1 cellular context compared by ENCODE assay signal in the genomic region with DNA sequence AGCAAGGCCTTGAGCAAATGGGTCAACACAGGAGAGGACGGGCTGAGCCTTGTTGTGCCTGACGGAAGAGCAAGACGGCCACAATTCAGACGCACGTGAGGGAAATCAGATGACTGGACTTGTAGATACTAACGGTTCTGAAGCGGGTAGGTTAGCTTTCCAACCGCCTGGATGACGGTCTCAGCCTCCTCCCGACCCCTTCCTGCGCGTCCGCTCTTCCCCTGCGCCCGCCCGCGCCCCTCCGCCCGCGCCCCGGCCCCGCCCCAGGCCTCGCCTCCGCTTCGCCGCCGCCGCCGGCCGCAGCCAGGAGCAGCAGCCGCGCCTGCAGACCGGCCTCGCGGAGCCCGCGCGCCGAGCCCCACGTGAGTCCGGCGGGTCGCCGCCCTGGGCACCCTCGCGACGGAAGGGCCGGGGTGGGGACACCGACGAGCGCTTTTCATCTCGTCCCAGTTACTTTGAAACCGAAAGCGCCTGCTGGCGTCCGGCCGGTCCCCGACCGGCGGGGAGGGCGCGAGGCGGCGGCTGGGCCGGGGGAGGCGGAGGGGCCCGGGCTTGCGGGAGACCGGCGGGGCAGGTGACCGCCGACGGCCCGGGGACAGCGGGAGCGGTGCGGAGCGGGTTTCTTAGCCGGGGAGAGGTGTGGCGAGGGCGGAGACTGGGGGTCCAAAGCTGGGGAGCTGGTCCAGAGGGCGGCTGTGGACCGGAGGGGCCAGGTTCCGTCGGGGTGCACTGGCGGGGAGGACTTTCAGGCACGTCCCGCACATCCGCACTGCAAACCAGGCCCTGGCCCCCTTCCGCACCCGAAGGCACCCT.
TF ChIP-seq lines count a peak whose summit lies in the region.

A gene with protein sequence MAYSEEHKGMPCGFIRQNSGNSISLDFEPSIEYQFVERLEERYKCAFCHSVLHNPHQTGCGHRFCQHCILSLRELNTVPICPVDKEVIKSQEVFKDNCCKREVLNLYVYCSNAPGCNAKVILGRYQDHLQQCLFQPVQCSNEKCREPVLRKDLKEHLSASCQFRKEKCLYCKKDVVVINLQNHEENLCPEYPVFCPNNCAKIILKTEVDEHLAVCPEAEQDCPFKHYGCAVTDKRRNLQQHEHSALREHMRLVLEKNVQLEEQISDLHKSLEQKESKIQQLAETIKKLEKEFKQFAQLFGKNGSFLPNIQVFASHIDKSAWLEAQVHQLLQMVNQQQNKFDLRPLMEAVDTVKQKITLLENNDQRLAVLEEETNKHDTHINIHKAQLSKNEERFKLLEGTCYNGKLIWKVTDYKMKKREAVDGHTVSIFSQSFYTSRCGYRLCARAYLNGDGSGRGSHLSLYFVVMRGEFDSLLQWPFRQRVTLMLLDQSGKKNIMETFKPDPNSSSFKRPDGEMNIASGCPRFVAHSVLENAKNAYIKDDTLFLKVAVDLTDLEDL (plus strand): TSS at position 306 of the 813 bp plus-strand sequence. CDS start 26,407 bp downstream, outside the sequence.

TF ChIP-seq in HEK293, 187 proteins besides CTCF, POLR2A, EP300 and RAD21 (continued from another document and continues in another):
- TF ChIP-seq, protein P1, sequence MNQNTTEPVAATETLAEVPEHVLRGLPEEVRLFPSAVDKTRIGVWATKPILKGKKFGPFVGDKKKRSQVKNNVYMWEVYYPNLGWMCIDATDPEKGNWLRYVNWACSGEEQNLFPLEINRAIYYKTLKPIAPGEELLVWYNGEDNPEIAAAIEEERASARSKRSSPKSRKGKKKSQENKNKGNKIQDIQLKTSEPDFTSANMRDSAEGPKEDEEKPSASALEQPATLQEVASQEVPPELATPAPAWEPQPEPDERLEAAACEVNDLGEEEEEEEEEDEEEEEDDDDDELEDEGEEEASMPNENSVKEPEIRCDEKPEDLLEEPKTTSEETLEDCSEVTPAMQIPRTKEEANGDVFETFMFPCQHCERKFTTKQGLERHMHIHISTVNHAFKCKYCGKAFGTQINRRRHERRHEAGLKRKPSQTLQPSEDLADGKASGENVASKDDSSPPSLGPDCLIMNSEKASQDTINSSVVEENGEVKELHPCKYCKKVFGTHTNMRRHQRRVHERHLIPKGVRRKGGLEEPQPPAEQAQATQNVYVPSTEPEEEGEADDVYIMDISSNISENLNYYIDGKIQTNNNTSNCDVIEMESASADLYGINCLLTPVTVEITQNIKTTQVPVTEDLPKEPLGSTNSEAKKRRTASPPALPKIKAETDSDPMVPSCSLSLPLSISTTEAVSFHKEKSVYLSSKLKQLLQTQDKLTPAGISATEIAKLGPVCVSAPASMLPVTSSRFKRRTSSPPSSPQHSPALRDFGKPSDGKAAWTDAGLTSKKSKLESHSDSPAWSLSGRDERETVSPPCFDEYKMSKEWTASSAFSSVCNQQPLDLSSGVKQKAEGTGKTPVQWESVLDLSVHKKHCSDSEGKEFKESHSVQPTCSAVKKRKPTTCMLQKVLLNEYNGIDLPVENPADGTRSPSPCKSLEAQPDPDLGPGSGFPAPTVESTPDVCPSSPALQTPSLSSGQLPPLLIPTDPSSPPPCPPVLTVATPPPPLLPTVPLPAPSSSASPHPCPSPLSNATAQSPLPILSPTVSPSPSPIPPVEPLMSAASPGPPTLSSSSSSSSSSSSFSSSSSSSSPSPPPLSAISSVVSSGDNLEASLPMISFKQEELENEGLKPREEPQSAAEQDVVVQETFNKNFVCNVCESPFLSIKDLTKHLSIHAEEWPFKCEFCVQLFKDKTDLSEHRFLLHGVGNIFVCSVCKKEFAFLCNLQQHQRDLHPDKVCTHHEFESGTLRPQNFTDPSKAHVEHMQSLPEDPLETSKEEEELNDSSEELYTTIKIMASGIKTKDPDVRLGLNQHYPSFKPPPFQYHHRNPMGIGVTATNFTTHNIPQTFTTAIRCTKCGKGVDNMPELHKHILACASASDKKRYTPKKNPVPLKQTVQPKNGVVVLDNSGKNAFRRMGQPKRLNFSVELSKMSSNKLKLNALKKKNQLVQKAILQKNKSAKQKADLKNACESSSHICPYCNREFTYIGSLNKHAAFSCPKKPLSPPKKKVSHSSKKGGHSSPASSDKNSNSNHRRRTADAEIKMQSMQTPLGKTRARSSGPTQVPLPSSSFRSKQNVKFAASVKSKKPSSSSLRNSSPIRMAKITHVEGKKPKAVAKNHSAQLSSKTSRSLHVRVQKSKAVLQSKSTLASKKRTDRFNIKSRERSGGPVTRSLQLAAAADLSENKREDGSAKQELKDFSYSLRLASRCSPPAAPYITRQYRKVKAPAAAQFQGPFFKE (tag by site-specific recombination; IDR thresholded peaks at IDR 0.05; ENCODE audit: borderline replicate concordance): no peak
- TF ChIP-seq ZNF391 (tag by site-specific recombination; IDR thresholded peaks at IDR 0.05; ENCODE audit: borderline replicate concordance, low read depth) (no peak), ZNF843 (tag by site-specific recombination; IDR thresholded peaks at IDR 0.05) (no peak), YY2 (tag by site-specific recombination; IDR thresholded peaks at IDR 0.05) (no peak), EGR2 (tag by site-specific recombination; IDR thresholded peaks at IDR 0.05; ENCODE audit: low read depth) (no peak), ZNF707 (tag by site-specific recombination; IDR thresholded peaks at IDR 0.05) (no peak), ZNF184 (tag by site-specific recombination; IDR thresholded peaks at IDR 0.05) (no peak), SP7 (tag by site-specific recombination; IDR thresholded peaks at IDR 0.05) (0 out of 2 replicates have a peak, but pooled peaks have one; percentile 10), YY1 (tag by site-specific recombination; IDR thresholded peaks at IDR 0.05) (no peak), ZNF423 (tag by site-specific recombination; IDR thresholded peaks at IDR 0.05) (no peak), ZNF354C (tag by site-specific recombination; IDR thresholded peaks at IDR 0.05; ENCODE audit: borderline replicate concordance, low read depth) (no peak), GLIS2 (tag by site-specific recombination; IDR thresholded peaks at IDR 0.05) (peak; percentile 68; the same call in 1 of the 2 replicates), ZSCAN23 (tag by site-specific recombination; IDR thresholded peaks at IDR 0.05) (no peak), ZNF473 (tag by site-specific recombination; IDR thresholded peaks at IDR 0.05) (no peak), ZNF174 (tag by site-specific recombination; IDR thresholded peaks at IDR 0.05) (no peak), HOXD13 (CRISPR knock-in tag; IDR thresholded peaks at IDR 0.05; ENCODE audit: borderline replicate concordance) (no peak), ZNF596 (tag by site-specific recombination; IDR thresholded peaks at IDR 0.05) (no peak), ZNF341 (tag by site-specific recombination; IDR thresholded peaks at IDR 0.05; ENCODE audit: low read depth) (peak; percentile 92), ZNF132 (tag by site-specific recombination; IDR thresholded peaks at IDR 0.05; ENCODE audit: borderline replicate concordance) (no peak), ZNF24 (tag by site-specific recombination; IDR thresholded peaks at IDR 0.05) (no peak), ZNF248 (tag by site-specific recombination; IDR thresholded peaks at IDR 0.05) (no peak), ZNF23 (tag by site-specific recombination; IDR thresholded peaks at IDR 0.05; ENCODE audit: borderline replicate concordance) (no peak), KLF1 (tag by site-specific recombination; IDR thresholded peaks at IDR 0.05) (peak; percentile 25; the same call in 1 of the 2 replicates), ZNF664 (tag by site-specific recombination; IDR thresholded peaks at IDR 0.05) (no peak), ZNF626 (tag by site-specific recombination; IDR thresholded peaks at IDR 0.05) (no peak), ZNF501 (tag by site-specific recombination; IDR thresholded peaks at IDR 0.05) (no peak), ZNF426 (tag by site-specific recombination; IDR thresholded peaks at IDR 0.05) (no peak), ZNF658 (tag by site-specific recombination; IDR thresholded peaks at IDR 0.05) (no peak), ZNF211 (tag by site-specific recombination; IDR thresholded peaks at IDR 0.05; ENCODE audit: low read depth) (no peak), ZNF677 (tag by site-specific recombination; IDR thresholded peaks at IDR 0.05) (no peak), ZNF404 (tag by site-specific recombination; IDR thresholded peaks at IDR 0.05) (no peak), ZNF701 (tag by site-specific recombination; IDR thresholded peaks at IDR 0.05) (no peak), ZNF239 (tag by site-specific recombination; IDR thresholded peaks at IDR 0.05) (no peak)
- TF ChIP-seq, protein P2, sequence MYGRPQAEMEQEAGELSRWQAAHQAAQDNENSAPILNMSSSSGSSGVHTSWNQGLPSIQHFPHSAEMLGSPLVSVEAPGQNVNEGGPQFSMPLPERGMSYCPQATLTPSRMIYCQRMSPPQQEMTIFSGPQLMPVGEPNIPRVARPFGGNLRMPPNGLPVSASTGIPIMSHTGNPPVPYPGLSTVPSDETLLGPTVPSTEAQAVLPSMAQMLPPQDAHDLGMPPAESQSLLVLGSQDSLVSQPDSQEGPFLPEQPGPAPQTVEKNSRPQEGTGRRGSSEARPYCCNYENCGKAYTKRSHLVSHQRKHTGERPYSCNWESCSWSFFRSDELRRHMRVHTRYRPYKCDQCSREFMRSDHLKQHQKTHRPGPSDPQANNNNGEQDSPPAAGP (tag by site-specific recombination; IDR thresholded peaks at IDR 0.05): no peak
- TF ChIP-seq, protein P3, sequence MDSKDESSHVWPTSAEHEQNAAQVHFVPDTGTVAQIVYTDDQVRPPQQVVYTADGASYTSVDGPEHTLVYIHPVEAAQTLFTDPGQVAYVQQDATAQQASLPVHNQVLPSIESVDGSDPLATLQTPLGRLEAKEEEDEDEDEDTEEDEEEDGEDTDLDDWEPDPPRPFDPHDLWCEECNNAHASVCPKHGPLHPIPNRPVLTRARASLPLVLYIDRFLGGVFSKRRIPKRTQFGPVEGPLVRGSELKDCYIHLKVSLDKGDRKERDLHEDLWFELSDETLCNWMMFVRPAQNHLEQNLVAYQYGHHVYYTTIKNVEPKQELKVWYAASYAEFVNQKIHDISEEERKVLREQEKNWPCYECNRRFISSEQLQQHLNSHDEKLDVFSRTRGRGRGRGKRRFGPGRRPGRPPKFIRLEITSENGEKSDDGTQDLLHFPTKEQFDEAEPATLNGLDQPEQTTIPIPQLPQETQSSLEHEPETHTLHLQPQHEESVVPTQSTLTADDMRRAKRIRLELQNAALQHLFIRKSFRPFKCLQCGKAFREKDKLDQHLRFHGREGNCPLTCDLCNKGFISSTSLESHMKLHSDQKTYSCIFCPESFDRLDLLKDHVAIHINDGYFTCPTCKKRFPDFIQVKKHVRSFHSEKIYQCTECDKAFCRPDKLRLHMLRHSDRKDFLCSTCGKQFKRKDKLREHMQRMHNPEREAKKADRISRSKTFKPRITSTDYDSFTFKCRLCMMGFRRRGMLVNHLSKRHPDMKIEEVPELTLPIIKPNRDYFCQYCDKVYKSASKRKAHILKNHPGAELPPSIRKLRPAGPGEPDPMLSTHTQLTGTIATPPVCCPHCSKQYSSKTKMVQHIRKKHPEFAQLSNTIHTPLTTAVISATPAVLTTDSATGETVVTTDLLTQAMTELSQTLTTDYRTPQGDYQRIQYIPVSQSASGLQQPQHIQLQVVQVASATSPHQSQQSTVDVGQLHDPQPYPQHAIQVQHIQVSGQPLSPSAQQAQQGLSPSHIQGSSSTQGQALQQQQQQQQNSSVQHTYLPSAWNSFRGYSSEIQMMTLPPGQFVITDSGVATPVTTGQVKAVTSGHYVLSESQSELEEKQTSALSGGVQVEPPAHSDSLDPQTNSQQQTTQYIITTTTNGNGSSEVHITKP (tag by site-specific recombination; IDR thresholded peaks at IDR 0.05): peak; percentile 19; the same call in 1 of the 2 replicates
- TF ChIP-seq, protein P4, sequence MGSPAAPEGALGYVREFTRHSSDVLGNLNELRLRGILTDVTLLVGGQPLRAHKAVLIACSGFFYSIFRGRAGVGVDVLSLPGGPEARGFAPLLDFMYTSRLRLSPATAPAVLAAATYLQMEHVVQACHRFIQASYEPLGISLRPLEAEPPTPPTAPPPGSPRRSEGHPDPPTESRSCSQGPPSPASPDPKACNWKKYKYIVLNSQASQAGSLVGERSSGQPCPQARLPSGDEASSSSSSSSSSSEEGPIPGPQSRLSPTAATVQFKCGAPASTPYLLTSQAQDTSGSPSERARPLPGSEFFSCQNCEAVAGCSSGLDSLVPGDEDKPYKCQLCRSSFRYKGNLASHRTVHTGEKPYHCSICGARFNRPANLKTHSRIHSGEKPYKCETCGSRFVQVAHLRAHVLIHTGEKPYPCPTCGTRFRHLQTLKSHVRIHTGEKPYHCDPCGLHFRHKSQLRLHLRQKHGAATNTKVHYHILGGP (tag by site-specific recombination; IDR thresholded peaks at IDR 0.05): no peak
- TF ChIP-seq, protein P5, sequence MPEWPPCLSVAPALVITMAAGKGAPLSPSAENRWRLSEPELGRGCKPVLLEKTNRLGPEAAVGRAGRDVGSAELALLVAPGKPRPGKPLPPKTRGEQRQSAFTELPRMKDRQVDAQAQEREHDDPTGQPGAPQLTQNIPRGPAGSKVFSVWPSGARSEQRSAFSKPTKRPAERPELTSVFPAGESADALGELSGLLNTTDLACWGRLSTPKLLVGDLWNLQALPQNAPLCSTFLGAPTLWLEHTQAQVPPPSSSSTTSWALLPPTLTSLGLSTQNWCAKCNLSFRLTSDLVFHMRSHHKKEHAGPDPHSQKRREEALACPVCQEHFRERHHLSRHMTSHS (tag by site-specific recombination; IDR thresholded peaks at IDR 0.05): no peak
- TF ChIP-seq, protein P6, sequence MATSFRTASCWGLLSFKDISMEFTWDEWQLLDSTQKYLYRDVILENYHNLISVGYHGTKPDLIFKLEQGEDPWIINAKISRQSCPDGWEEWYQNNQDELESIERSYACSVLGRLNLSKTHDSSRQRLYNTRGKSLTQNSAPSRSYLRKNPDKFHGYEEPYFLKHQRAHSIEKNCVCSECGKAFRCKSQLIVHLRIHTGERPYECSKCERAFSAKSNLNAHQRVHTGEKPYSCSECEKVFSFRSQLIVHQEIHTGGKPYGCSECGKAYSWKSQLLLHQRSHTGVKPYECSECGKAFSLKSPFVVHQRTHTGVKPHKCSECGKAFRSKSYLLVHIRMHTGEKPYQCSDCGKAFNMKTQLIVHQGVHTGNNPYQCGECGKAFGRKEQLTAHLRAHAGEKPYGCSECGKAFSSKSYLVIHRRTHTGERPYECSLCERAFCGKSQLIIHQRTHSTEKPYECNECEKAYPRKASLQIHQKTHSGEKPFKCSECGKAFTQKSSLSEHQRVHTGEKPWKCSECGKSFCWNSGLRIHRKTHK (tag by site-specific recombination; IDR thresholded peaks at IDR 0.05): no peak
- TF ChIP-seq, protein P7, sequence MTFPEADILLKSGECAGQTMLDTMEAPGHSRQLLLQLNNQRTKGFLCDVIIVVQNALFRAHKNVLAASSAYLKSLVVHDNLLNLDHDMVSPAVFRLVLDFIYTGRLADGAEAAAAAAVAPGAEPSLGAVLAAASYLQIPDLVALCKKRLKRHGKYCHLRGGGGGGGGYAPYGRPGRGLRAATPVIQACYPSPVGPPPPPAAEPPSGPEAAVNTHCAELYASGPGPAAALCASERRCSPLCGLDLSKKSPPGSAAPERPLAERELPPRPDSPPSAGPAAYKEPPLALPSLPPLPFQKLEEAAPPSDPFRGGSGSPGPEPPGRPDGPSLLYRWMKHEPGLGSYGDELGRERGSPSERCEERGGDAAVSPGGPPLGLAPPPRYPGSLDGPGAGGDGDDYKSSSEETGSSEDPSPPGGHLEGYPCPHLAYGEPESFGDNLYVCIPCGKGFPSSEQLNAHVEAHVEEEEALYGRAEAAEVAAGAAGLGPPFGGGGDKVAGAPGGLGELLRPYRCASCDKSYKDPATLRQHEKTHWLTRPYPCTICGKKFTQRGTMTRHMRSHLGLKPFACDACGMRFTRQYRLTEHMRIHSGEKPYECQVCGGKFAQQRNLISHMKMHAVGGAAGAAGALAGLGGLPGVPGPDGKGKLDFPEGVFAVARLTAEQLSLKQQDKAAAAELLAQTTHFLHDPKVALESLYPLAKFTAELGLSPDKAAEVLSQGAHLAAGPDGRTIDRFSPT (tag by site-specific recombination; IDR thresholded peaks at IDR 0.05): no peak
